ENCODE assay signal across 12 cellular contexts in genomic region chr4:152510349-152511147, GRCh38. TPM values are rescaled to one million over a fixed set of nuclear protein-coding genes. Genes with fewer than 3 reads are reported as not detected.
A peak's percentile ranks its signal among the peaks of the same experiment; 100 is the strongest.
DNase-seq lines count a peak whose midpoint lies in the region; ATAC-seq and TF ChIP-seq lines count a peak whose summit lies in the region.
"Had no signal": no experiment of that assay in that cellular context is flagged by ENCODE, and none has a peak within 500 bp of the region (broad histone marks: within the 10 kb centered on the region; RNA-seq: fewer than 3 reads in every experiment).

No MANE protein-coding gene starts in this region.

- peak overlapping the region; percentile 80 for H3K4me3 ChIP-seq in GM08714 (ENCODE audit: low read length)

- peak overlapping the region; percentile 56 for H3K4me3 Mint-ChIP-seq in activated CD8-positive, alpha-beta T cell treated with anti-CD3 and anti-CD28 coated beads for 36 hours

- no peak for TF ChIP-seq CTCF in activated CD8-positive, alpha-beta T cell treated with anti-CD3 and anti-CD28 coated beads for 36 hours (IDR thresholded peaks at IDR 0.05)

- no peaks in the 10 kb centered on the region for H3K27me3 Mint-ChIP-seq in activated CD8-positive, alpha-beta T cell treated with anti-CD3 and anti-CD28 coated beads for 36 hours

- CTCF ChIA-PET in activated CD8-positive, alpha-beta T cell treated with anti-CD3 and anti-CD28 coated beads for 36 hours (lab: Charles Lee), result interaction anchor here (1.9 kb wide), 1 partner anchor 9 kb away, joined by 10 read pairs; no protein-coding TSS in a partner anchor

- DNase-seq in activated CD8-positive, alpha-beta T cell treated with anti-CD3 and anti-CD28 coated beads for 36 hours, result no peak
- DNase-seq in NCI-H510A treated with DMSO at 0.1 percent for 48 hours (lab: John Stamatoyannopoulos, UW), result no peak
- DNase-seq in NCI-H1436 treated with DMSO at 0.1 percent for 48 hours (lab: John Stamatoyannopoulos, UW), result no peak
- no peak for DNase-seq in DMS79 treated with DMSO at 0.1 percent for 48 hours (lab: John Stamatoyannopoulos, UW)
- DNase-seq: kidney glomerular epithelial cell, NCI-H2081 treated with DMSO at 0.1 percent for 48 hours, nucleus accumbens, RPMI8226 had no signal

- POLR2A ChIA-PET in activated CD8-positive, alpha-beta T cell treated with anti-CD3 and anti-CD28 coated beads for 36 hours (lab: Charles Lee), result no interaction called here

- H3K27ac Mint-ChIP-seq in activated CD8-positive, alpha-beta T cell treated with anti-CD3 and anti-CD28 coated beads for 36 hours, result peak overlapping the region; percentile 72

- H3K9me3 Mint-ChIP-seq in activated CD8-positive, alpha-beta T cell treated with anti-CD3 and anti-CD28 coated beads for 36 hours, result no peaks in the 10 kb centered on the region

- intact Hi-C loops in activated CD8-positive, alpha-beta T cell treated with anti-CD3 and anti-CD28 coated beads for 36 hours (cut with micrococcal nuclease), result no loop called here

- peaks cover 17% of the 10 kb centered on the region for H3K36me3 Mint-ChIP-seq in activated CD8-positive, alpha-beta T cell treated with anti-CD3 and anti-CD28 coated beads for 36 hours (ENCODE audit: low read depth)

- peaks cover 41% of the 10 kb centered on the region for H3K4me1 Mint-ChIP-seq in activated CD8-positive, alpha-beta T cell treated with anti-CD3 and anti-CD28 coated beads for 36 hours (ENCODE audit: low read depth)

- ATAC-seq in GM19043 (IDR thresholded peaks at IDR 0.05; ENCODE audit: low read depth, unreplicated experiment) (peak; percentile 50), HG02938 (IDR thresholded peaks at IDR 0.05; ENCODE audit: unreplicated experiment) (peak; percentile 50), GM21737 (IDR thresholded peaks at IDR 0.05; ENCODE audit: unreplicated experiment) (no peak)
- ATAC-seq in activated CD8-positive, alpha-beta T cell treated with anti-CD3 and anti-CD28 coated beads for 36 hours, result peak; percentile 58

RNA-seq across cellular contexts. Expression of gene FBXW7, which starts 25.3 kb away (rescaled TPM):
- 10 to 100 TPM; 32.6 to 35.1 TPM for total RNA-seq in activated CD8-positive, alpha-beta T cell treated with anti-CD3 and anti-CD28 coated beads for 36 hours
